1 cellular context compared by ENCODE assay signal in genomic region chr11:55714982-55715888, GRCh38.
TF ChIP-seq lines count a peak whose summit lies in the region.

No MANE protein-coding gene starts in this region.

TF ChIP-seq in HepG2, 621 proteins besides CTCF, POLR2A, EP300 and RAD21 (continued from another document):
- TF ChIP-seq TEAD3 (CRISPR knock-in tag; optimal IDR thresholded peaks at IDR 0.05; ENCODE audit: borderline replicate concordance), result no peak
- TF ChIP-seq ZNF30 (CRISPR knock-in tag; IDR thresholded peaks at IDR 0.05), result no peak
- TF ChIP-seq PTBP1 (IDR thresholded peaks at IDR 0.05; ENCODE audit: low read depth, low read length, poor library complexity, severe bottlenecking), result no peak
TF ChIP-seq in HepG2: peak in this region for 0.
